ENCODE assay signal across 1 cellular context in the genomic region with DNA sequence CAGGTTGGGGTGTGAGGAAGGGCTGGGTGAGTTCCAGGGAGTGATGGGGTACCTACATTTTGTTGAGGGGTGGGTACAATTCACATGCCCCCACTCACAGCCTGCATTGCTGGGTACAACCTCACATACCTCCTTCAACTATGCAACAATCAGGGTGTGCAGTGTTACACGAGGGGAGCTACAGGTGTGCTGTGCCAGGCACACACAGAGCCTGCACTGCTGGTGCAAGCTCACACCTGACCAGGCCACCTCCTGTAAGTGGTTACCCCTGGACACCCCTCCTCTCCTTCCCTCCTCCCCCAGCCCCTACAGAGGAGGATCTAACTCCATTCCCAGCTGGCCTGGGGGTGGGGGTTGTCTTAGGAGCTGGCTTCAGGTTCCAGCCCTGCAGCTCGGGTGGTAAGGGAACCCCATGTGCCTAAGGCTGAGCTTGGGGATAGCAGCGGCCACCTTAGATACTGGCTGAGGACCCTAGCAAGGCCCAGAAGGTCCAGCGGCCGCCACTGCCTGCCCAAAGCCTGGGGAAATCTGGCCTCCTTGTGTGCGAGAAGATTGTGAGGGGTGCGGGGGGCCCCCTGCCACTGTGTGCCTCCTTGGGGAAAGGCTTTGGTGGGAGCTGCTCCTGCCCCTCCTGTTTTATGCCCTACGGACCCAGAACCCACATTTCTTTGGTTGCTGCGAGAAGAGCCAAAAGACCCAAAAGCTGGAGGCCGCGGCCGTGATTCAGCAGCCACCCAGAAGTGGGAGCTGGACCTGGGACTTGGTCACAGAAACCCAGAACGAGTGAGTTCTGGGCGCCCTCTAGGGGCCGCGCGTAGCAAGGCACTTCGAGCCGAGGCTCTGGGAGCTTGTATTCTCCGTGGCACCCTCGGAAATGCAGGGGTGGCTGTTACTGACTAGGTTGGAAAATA.
TF ChIP-seq lines count a peak whose summit lies in the region.

No MANE protein-coding gene starts in this region.

TF ChIP-seq in HEK293, 187 proteins besides CTCF, POLR2A, EP300 and RAD21 (continued from another document and continues in another):
- TF ChIP-seq, protein P1, sequence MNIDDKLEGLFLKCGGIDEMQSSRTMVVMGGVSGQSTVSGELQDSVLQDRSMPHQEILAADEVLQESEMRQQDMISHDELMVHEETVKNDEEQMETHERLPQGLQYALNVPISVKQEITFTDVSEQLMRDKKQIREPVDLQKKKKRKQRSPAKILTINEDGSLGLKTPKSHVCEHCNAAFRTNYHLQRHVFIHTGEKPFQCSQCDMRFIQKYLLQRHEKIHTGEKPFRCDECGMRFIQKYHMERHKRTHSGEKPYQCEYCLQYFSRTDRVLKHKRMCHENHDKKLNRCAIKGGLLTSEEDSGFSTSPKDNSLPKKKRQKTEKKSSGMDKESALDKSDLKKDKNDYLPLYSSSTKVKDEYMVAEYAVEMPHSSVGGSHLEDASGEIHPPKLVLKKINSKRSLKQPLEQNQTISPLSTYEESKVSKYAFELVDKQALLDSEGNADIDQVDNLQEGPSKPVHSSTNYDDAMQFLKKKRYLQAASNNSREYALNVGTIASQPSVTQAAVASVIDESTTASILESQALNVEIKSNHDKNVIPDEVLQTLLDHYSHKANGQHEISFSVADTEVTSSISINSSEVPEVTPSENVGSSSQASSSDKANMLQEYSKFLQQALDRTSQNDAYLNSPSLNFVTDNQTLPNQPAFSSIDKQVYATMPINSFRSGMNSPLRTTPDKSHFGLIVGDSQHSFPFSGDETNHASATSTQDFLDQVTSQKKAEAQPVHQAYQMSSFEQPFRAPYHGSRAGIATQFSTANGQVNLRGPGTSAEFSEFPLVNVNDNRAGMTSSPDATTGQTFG (tag by site-specific recombination; IDR thresholded peaks at IDR 0.05; ENCODE audit: borderline replicate concordance) = no peak
- TF ChIP-seq YY1 (tag by site-specific recombination; IDR thresholded peaks at IDR 0.05) (peak; percentile 72), SP2 (tag by site-specific recombination; IDR thresholded peaks at IDR 0.05) (no peak), ZNF529 (tag by site-specific recombination; IDR thresholded peaks at IDR 0.05; ENCODE audit: insufficient replicate concordance) (no peak), ZNF629 (tag by site-specific recombination; IDR thresholded peaks at IDR 0.05) (no peak), SP3 (tag by site-specific recombination; IDR thresholded peaks at IDR 0.05) (peak; percentile 37; the same call in 1 of the 2 replicates), ZNF664 (tag by site-specific recombination; IDR thresholded peaks at IDR 0.05) (no peak), ZNF707 (tag by site-specific recombination; IDR thresholded peaks at IDR 0.05) (no peak), ZNF433 (tag by site-specific recombination; IDR thresholded peaks at IDR 0.05; ENCODE audit: low read depth) (no peak), ZNF830 (tag by site-specific recombination; IDR thresholded peaks at IDR 0.05; ENCODE audit: low read depth) (no peak), ZEB2 (tag by site-specific recombination; IDR thresholded peaks at IDR 0.05) (no peak), ZNF10 (tag by site-specific recombination; IDR thresholded peaks at IDR 0.05) (no peak), ZNF404 (tag by site-specific recombination; IDR thresholded peaks at IDR 0.05) (no peak), ZSCAN30 (tag by site-specific recombination; IDR thresholded peaks at IDR 0.05) (peak; percentile 85), SCRT1 (tag by site-specific recombination; IDR thresholded peaks at IDR 0.05; ENCODE audit: borderline replicate concordance) (peak; percentile 84), ZNF174 (tag by site-specific recombination; IDR thresholded peaks at IDR 0.05) (no peak), ZNF157 (tag by site-specific recombination; IDR thresholded peaks at IDR 0.05) (no peak), YY2 (tag by site-specific recombination; IDR thresholded peaks at IDR 0.05) (no peak), ZNF623 (tag by site-specific recombination; IDR thresholded peaks at IDR 0.05) (no peak), ZNF2 (tag by site-specific recombination; IDR thresholded peaks at IDR 0.05) (0 out of 2 replicates have a peak, but pooled peaks have one; percentile 20), MYNN (tag by site-specific recombination; IDR thresholded peaks at IDR 0.05; ENCODE audit: borderline replicate concordance) (no peak), HOXA7 (CRISPR knock-in tag; IDR thresholded peaks at IDR 0.05; ENCODE audit: borderline replicate concordance) (no peak), HOXD13 (CRISPR knock-in tag; IDR thresholded peaks at IDR 0.05; ENCODE audit: borderline replicate concordance) (no peak), ZNF223 (tag by site-specific recombination; IDR thresholded peaks at IDR 0.05) (no peak), ZNF211 (tag by site-specific recombination; IDR thresholded peaks at IDR 0.05; ENCODE audit: low read depth) (no peak), ZNF776 (tag by site-specific recombination; IDR thresholded peaks at IDR 0.05; ENCODE audit: borderline replicate concordance) (no peak), ZNF677 (tag by site-specific recombination; IDR thresholded peaks at IDR 0.05) (no peak), ZNF747 (tag by site-specific recombination; IDR thresholded peaks at IDR 0.05) (no peak), ZBTB17 (tag by site-specific recombination; IDR thresholded peaks at IDR 0.05) (peak; percentile 18; the same call in 1 of the 2 replicates), ZSCAN23 (tag by site-specific recombination; IDR thresholded peaks at IDR 0.05) (no peak), ZNF354C (tag by site-specific recombination; IDR thresholded peaks at IDR 0.05; ENCODE audit: borderline replicate concordance, low read depth) (no peak), ZNF138 (tag by site-specific recombination; IDR thresholded peaks at IDR 0.05; ENCODE audit: borderline replicate concordance) (no peak), ZNF473 (tag by site-specific recombination; IDR thresholded peaks at IDR 0.05) (no peak), ZNF416 (tag by site-specific recombination; IDR thresholded peaks at IDR 0.05) (no peak), ZNF423 (tag by site-specific recombination; IDR thresholded peaks at IDR 0.05) (no peak)
- TF ChIP-seq, protein P2, sequence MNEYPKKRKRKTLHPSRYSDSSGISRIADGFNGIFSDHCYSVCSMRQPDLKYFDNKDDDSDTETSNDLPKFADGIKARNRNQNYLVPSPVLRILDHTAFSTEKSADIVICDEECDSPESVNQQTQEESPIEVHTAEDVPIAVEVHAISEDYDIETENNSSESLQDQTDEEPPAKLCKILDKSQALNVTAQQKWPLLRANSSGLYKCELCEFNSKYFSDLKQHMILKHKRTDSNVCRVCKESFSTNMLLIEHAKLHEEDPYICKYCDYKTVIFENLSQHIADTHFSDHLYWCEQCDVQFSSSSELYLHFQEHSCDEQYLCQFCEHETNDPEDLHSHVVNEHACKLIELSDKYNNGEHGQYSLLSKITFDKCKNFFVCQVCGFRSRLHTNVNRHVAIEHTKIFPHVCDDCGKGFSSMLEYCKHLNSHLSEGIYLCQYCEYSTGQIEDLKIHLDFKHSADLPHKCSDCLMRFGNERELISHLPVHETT (tag by site-specific recombination; IDR thresholded peaks at IDR 0.05) = no peak
- TF ChIP-seq, protein P3, sequence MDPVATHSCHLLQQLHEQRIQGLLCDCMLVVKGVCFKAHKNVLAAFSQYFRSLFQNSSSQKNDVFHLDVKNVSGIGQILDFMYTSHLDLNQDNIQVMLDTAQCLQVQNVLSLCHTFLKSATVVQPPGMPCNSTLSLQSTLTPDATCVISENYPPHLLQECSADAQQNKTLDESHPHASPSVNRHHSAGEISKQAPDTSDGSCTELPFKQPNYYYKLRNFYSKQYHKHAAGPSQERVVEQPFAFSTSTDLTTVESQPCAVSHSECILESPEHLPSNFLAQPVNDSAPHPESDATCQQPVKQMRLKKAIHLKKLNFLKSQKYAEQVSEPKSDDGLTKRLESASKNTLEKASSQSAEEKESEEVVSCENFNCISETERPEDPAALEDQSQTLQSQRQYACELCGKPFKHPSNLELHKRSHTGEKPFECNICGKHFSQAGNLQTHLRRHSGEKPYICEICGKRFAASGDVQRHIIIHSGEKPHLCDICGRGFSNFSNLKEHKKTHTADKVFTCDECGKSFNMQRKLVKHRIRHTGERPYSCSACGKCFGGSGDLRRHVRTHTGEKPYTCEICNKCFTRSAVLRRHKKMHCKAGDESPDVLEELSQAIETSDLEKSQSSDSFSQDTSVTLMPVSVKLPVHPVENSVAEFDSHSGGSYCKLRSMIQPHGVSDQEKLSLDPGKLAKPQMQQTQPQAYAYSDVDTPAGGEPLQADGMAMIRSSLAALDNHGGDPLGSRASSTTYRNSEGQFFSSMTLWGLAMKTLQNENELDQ (tag by site-specific recombination; IDR thresholded peaks at IDR 0.05; ENCODE audit: low read depth) = no peak
- TF ChIP-seq, protein P4, sequence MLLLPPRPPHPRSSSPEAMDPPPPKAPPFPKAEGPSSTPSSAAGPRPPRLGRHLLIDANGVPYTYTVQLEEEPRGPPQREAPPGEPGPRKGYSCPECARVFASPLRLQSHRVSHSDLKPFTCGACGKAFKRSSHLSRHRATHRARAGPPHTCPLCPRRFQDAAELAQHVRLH (tag by site-specific recombination; IDR thresholded peaks at IDR 0.05) = no peak
- TF ChIP-seq, protein P5, sequence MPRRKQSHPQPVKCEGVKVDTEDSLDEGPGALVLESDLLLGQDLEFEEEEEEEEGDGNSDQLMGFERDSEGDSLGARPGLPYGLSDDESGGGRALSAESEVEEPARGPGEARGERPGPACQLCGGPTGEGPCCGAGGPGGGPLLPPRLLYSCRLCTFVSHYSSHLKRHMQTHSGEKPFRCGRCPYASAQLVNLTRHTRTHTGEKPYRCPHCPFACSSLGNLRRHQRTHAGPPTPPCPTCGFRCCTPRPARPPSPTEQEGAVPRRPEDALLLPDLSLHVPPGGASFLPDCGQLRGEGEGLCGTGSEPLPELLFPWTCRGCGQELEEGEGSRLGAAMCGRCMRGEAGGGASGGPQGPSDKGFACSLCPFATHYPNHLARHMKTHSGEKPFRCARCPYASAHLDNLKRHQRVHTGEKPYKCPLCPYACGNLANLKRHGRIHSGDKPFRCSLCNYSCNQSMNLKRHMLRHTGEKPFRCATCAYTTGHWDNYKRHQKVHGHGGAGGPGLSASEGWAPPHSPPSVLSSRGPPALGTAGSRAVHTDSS (tag by site-specific recombination; IDR thresholded peaks at IDR 0.05) = no peak
- TF ChIP-seq, protein P6, sequence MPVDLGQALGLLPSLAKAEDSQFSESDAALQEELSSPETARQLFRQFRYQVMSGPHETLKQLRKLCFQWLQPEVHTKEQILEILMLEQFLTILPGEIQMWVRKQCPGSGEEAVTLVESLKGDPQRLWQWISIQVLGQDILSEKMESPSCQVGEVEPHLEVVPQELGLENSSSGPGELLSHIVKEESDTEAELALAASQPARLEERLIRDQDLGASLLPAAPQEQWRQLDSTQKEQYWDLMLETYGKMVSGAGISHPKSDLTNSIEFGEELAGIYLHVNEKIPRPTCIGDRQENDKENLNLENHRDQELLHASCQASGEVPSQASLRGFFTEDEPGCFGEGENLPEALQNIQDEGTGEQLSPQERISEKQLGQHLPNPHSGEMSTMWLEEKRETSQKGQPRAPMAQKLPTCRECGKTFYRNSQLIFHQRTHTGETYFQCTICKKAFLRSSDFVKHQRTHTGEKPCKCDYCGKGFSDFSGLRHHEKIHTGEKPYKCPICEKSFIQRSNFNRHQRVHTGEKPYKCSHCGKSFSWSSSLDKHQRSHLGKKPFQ (tag by site-specific recombination; IDR thresholded peaks at IDR 0.05) = no peak
- TF ChIP-seq, protein P7, sequence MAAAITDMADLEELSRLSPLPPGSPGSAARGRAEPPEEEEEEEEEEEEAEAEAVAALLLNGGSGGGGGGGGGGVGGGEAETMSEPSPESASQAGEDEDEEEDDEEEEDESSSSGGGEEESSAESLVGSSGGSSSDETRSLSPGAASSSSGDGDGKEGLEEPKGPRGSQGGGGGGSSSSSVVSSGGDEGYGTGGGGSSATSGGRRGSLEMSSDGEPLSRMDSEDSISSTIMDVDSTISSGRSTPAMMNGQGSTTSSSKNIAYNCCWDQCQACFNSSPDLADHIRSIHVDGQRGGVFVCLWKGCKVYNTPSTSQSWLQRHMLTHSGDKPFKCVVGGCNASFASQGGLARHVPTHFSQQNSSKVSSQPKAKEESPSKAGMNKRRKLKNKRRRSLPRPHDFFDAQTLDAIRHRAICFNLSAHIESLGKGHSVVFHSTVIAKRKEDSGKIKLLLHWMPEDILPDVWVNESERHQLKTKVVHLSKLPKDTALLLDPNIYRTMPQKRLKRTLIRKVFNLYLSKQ (tag by site-specific recombination; IDR thresholded peaks at IDR 0.05; ENCODE audit: borderline replicate concordance) = no peak
- TF ChIP-seq, protein P8, sequence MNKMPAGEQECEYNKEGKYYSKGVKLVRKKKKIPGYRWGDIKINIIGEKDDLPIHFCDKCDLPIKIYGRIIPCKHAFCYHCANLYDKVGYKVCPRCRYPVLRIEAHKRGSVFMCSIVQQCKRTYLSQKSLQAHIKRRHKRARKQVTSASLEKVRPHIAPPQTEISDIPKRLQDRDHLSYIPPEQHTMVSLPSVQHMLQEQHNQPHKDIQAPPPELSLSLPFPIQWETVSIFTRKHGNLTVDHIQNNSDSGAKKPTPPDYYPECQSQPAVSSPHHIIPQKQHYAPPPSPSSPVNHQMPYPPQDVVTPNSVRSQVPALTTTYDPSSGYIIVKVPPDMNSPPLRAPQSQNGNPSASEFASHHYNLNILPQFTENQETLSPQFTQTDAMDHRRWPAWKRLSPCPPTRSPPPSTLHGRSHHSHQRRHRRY (tag by site-specific recombination; IDR thresholded peaks at IDR 0.05) = no peak
- TF ChIP-seq, protein P9, sequence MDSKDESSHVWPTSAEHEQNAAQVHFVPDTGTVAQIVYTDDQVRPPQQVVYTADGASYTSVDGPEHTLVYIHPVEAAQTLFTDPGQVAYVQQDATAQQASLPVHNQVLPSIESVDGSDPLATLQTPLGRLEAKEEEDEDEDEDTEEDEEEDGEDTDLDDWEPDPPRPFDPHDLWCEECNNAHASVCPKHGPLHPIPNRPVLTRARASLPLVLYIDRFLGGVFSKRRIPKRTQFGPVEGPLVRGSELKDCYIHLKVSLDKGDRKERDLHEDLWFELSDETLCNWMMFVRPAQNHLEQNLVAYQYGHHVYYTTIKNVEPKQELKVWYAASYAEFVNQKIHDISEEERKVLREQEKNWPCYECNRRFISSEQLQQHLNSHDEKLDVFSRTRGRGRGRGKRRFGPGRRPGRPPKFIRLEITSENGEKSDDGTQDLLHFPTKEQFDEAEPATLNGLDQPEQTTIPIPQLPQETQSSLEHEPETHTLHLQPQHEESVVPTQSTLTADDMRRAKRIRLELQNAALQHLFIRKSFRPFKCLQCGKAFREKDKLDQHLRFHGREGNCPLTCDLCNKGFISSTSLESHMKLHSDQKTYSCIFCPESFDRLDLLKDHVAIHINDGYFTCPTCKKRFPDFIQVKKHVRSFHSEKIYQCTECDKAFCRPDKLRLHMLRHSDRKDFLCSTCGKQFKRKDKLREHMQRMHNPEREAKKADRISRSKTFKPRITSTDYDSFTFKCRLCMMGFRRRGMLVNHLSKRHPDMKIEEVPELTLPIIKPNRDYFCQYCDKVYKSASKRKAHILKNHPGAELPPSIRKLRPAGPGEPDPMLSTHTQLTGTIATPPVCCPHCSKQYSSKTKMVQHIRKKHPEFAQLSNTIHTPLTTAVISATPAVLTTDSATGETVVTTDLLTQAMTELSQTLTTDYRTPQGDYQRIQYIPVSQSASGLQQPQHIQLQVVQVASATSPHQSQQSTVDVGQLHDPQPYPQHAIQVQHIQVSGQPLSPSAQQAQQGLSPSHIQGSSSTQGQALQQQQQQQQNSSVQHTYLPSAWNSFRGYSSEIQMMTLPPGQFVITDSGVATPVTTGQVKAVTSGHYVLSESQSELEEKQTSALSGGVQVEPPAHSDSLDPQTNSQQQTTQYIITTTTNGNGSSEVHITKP (tag by site-specific recombination; IDR thresholded peaks at IDR 0.05) = no peak; the same call in 1 of the 2 replicates
